25 cellular contexts compared by ENCODE assay signal in genomic region chr1:101370488-101370887, GRCh38.
"Had no signal": no experiment of that assay in that cellular context is flagged by ENCODE, and none has a peak within 500 bp of the region (broad histone marks: within the 10 kb centered on the region; RNA-seq: fewer than 3 reads in every experiment).

No MANE protein-coding gene starts in this region.

- H3K4me1 ChIP-seq: colonic mucosa, lower lobe of right lung, pancreas had no signal

- DNase-seq: colonic mucosa; effector memory CD4-positive, alpha-beta T cell; hypothalamus; immature natural killer cell; left colon; left ventricle myocardium superior; lower lobe of right lung; mucosa of descending colon; naive B cell; pancreas; stimulated activated CD4-positive, alpha-beta T cell treated with anti-CD3 and anti-CD28 coated beads, Interleukin-12 subunit alpha, Interleukin-12 subunit beta, amount 100 ng/mL, for 4 hours; stimulated activated CD4-positive, alpha-beta T cell treated with anti-CD3 and anti-CD28 coated beads, Interleukin-1b, Interleukin-23, amount 100 ng/mL, for 48 hours; stimulated activated CD4-positive, alpha-beta T cell treated with anti-CD3 and anti-CD28 coated beads, Interleukin-4, amount 100 ng/mL, for 1 hour; stimulated activated CD8-positive, alpha-beta memory T cell treated with anti-CD3 and anti-CD28 coated beads, Interleukin-4, amount 100 ng/mL, for 48 hours; stimulated activated naive CD4-positive, alpha-beta T cell; stomach; tibial artery had no signal

- H3K27me3 ChIP-seq: colonic mucosa, neutrophil, pancreas, stomach, tibial artery had no signal

- H3K27me3 Mint-ChIP-seq: dendritic cell treated with granulocyte-macrophage colony-stimulating factor and Interleukin-4, amounts not matched to agents 40 ng/mL and 50 ng/mL, for 4 days; naive B cell; natural killer cell treated with Interleukin-12 subunit alpha and Interleukin-12 subunit beta and Interleukin-15 and Interleukin-18, amount 100 ng/mL, for 72 hours; type B pancreatic cell had no signal

- H3K36me3 Mint-ChIP-seq: immature natural killer cell, naive B cell, type B pancreatic cell had no signal

- ATAC-seq: left colon, left ventricle myocardium superior, lower lobe of right lung, mucosa of descending colon, pancreas, sciatic nerve had no signal

- H3K27ac Mint-ChIP-seq: dendritic cell treated with granulocyte-macrophage colony-stimulating factor and Interleukin-4, amounts not matched to agents 40 ng/mL and 50 ng/mL, for 4 days; immature natural killer cell; natural killer cell treated with Interleukin-12 subunit alpha and Interleukin-12 subunit beta and Interleukin-15 and Interleukin-18, amount 100 ng/mL, for 72 hours; type B pancreatic cell had no signal

- H3K4me3 ChIP-seq: colonic mucosa, lower lobe of right lung, mucosa of descending colon, pancreas, smooth muscle cell, stomach, tibial artery had no signal

- H3K36me3 ChIP-seq: colonic mucosa, lower lobe of right lung, neutrophil, pancreas, stomach, tibial artery had no signal

- H3K9me3 ChIP-seq: colonic mucosa, mucosa of descending colon, neutrophil, pancreas, stomach, tibial artery had no signal

- H3K4me3 Mint-ChIP-seq: dendritic cell treated with granulocyte-macrophage colony-stimulating factor and Interleukin-4, amounts not matched to agents 40 ng/mL and 50 ng/mL, for 4 days; naive B cell; natural killer cell treated with Interleukin-12 subunit alpha and Interleukin-12 subunit beta and Interleukin-15 and Interleukin-18, amount 100 ng/mL, for 72 hours; neural crest cell; type B pancreatic cell had no signal

- FAIRE-seq: frontal cortex, pancreas had no signal

- H3K27ac ChIP-seq: colonic mucosa, lower lobe of right lung, neutrophil, pancreas, stomach, tibial artery had no signal

- H3K4me2 ChIP-seq: smooth muscle cell had no signal
